ENCODE assay signal across 15 cellular contexts in the genomic region with DNA sequence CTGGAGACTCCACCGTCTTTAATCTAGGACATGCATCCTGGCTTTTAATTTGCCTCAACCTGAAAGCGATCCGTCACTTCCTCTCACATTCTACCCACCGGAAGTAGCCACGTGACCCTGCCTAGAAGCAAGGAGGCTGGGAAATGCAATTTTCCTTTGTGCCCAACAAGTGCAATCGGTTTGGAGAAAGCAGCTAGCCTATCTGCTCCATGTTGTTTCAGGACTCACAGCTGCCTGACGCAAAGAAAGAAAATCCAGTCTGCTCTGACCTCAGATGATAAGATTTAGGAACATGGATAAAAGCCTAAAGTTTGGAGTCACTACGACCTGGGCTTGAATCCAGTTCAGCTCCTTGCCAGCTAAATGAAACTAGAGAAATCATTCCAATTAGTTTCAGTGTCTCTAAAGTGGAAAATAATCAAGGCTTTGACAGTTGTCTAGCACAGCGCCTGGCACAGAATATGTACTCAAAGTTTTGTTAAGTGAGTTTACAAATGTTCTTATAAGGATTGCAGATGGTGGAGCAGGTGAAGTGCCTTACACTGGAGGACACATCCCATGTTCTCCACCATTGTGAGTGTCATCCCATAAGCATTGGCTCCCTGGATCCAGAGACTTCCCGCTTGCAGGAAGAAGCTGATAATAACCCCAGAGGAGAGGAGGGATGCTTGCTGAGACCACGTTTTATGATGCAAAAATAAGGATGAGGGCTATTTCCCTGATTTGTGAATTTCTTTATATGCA.
DNase-seq lines count a peak whose midpoint lies in the region; ATAC-seq and TF ChIP-seq lines count a peak whose summit lies in the region.
"Had no signal": no experiment of that assay in that cellular context is flagged by ENCODE, and none has a peak within 500 bp of the region (broad histone marks: within the 10 kb centered on the region; RNA-seq: fewer than 3 reads in every experiment).

No MANE protein-coding gene starts in this region.

- H3K36me3 ChIP-seq in ascending aorta: no peaks in the 10 kb centered on the region
- H3K36me3 ChIP-seq in stomach: no peaks in the 10 kb centered on the region

- H3K4me1 Mint-ChIP-seq in activated T-helper 1 cell treated with anti-CD3 and anti-CD28 coated beads, Interleukin-12 subunit alpha, Interleukin-12 subunit beta, Interleukin-2, Interleukin-4 antibody, amounts not matched to agents 30 ng/mL and 10 ng/mL and 1 ng/mL, durations not matched to agents 14 hours and 24 hours and 36 hours (ENCODE audit: low read depth): no peaks in the 10 kb centered on the region

- intact Hi-C loops in ascending aorta (cut with DNase I): no loop called here
- intact Hi-C loops in left ventricle myocardium superior (cut with micrococcal nuclease): loop anchor here (10.0 kb wide), 1 partner anchor 1897 kb away; no protein-coding TSS in a partner anchor
- intact Hi-C loops in stomach (cut with DNase I; ENCODE audit: low total_unique reads): no loop called here
- intact Hi-C loops in activated T-helper 1 cell treated with anti-CD3 and anti-CD28 coated beads, Interleukin-12 subunit alpha, Interleukin-12 subunit beta, Interleukin-2, Interleukin-4 antibody, amounts not matched to agents 30 ng/mL and 10 ng/mL and 1 ng/mL, durations not matched to agents 14 hours and 24 hours and 36 hours (cut with micrococcal nuclease): no loop called here

- DNase-seq in HT1080 (ENCODE audit: low read depth) (peak; percentile 20), ascending aorta (ENCODE audit: low spot score in 2 of 2) (peak in 1 of 2 donors; percentile 75), left ventricle myocardium superior (peak; percentile 45), stomach (no peak), SKM-1 (lab: John Stamatoyannopoulos, UW; ENCODE audit: unreplicated experiment) (no peak), mesenteric fat pad (ENCODE audit: low spot score) (no peak)
- DNase-seq in activated T-cell treated with anti-CD3 and anti-CD28 coated beads, Interleukin-2, amount 50 U/mL, for 48 hours: no peak
- no peak for DNase-seq in activated T-helper 1 cell treated with anti-CD3 and anti-CD28 coated beads, Interleukin-12 subunit alpha, Interleukin-12 subunit beta, Interleukin-2, Interleukin-4 antibody, amounts not matched to agents 30 ng/mL and 10 ng/mL and 1 ng/mL, durations not matched to agents 14 hours and 24 hours and 36 hours (ENCODE audit: low spot score)
- DNase-seq: activated CD4-positive, alpha-beta T cell treated with anti-CD3 and anti-CD28 coated beads, Interleukin-2, amount 50 U/mL, for 1 hour; activated gamma-delta T cell; COR-L47; mammary epithelial cell; NCI-H1417; stimulated activated CD4-positive, alpha-beta T cell treated with anti-CD3 and anti-CD28 coated beads, Interleukin-4, amount 100 ng/mL, for 4 hours had no signal

- no peaks in the 10 kb centered on the region for H3K27me3 Mint-ChIP-seq in activated T-helper 1 cell treated with anti-CD3 and anti-CD28 coated beads, Interleukin-12 subunit alpha, Interleukin-12 subunit beta, Interleukin-2, Interleukin-4 antibody, amounts not matched to agents 30 ng/mL and 10 ng/mL and 1 ng/mL, durations not matched to agents 14 hours and 24 hours and 36 hours (ENCODE audit: insufficient read depth)

- TF ChIP-seq EP300 in stomach (IDR thresholded peaks at IDR 0.05): no peak

- no peak for TF ChIP-seq CTCF in ascending aorta (IDR thresholded peaks at IDR 0.05)
- TF ChIP-seq CTCF in stomach (IDR thresholded peaks at IDR 0.05): no peak

- no peak overlapping the region for H3K4me3 Mint-ChIP-seq in activated T-helper 1 cell treated with anti-CD3 and anti-CD28 coated beads, Interleukin-12 subunit alpha, Interleukin-12 subunit beta, Interleukin-2, Interleukin-4 antibody, amounts not matched to agents 30 ng/mL and 10 ng/mL and 1 ng/mL, durations not matched to agents 14 hours and 24 hours and 36 hours
- H3K4me3 Mint-ChIP-seq: T-helper 1 cell treated with Interleukin-12 subunit alpha and Interleukin-12 subunit beta and Interleukin-4 antibody, amounts not matched to agents 30 μg/mL and 1 μg/mL, for 36 hours had no signal

- H3K27ac Mint-ChIP-seq in activated T-helper 1 cell treated with anti-CD3 and anti-CD28 coated beads, Interleukin-12 subunit alpha, Interleukin-12 subunit beta, Interleukin-2, Interleukin-4 antibody, amounts not matched to agents 30 ng/mL and 10 ng/mL and 1 ng/mL, durations not matched to agents 14 hours and 24 hours and 36 hours: no peak overlapping the region
- H3K27ac Mint-ChIP-seq: T-helper 1 cell treated with Interleukin-12 subunit alpha and Interleukin-12 subunit beta and Interleukin-4 antibody, amounts not matched to agents 30 μg/mL and 1 μg/mL, for 36 hours had no signal

- no peak for TF ChIP-seq POLR2A in stomach (IDR thresholded peaks at IDR 0.05)

- H3K4me3 ChIP-seq in ascending aorta (peak overlapping the region in 1 of 2 donors; percentile 5), stomach (no peak overlapping the region)

- peaks cover 9% of the 10 kb centered on the region for H3K9me3 Mint-ChIP-seq in activated T-helper 1 cell treated with anti-CD3 and anti-CD28 coated beads, Interleukin-12 subunit alpha, Interleukin-12 subunit beta, Interleukin-2, Interleukin-4 antibody, amounts not matched to agents 30 ng/mL and 10 ng/mL and 1 ng/mL, durations not matched to agents 14 hours and 24 hours and 36 hours

- peak; percentile 90 for ATAC-seq in left ventricle myocardium superior

- H3K27me3 ChIP-seq in ascending aorta (no peaks in the 10 kb centered on the region), stomach (no peaks in the 10 kb centered on the region)

- H3K4me1 ChIP-seq in ascending aorta (peaks cover 0 to 6% of the 10 kb centered on the region in 2 donors), stomach (peaks cover 0 to 16% (median 10%) of the 10 kb centered on the region in 4 donors)

- H3K9me3 ChIP-seq in ascending aorta (no peaks in the 10 kb centered on the region), stomach (peaks cover 0 to 3% (median 0%) of the 10 kb centered on the region in 4 donors)

- WGBS in stomach, 5 donors: 30 to 46% (median 33%) methylated on average over 11 of the region's 11 CpGs

- H3K36me3 Mint-ChIP-seq in activated T-helper 1 cell treated with anti-CD3 and anti-CD28 coated beads, Interleukin-12 subunit alpha, Interleukin-12 subunit beta, Interleukin-2, Interleukin-4 antibody, amounts not matched to agents 30 ng/mL and 10 ng/mL and 1 ng/mL, durations not matched to agents 14 hours and 24 hours and 36 hours (ENCODE audit: low read depth): no peaks in the 10 kb centered on the region

- H3K27ac ChIP-seq in ascending aorta: peak overlapping the region; percentile 51 to 71
- peak overlapping the region in 4 of 5 donors; percentile 19 to 66 (median 52) for H3K27ac ChIP-seq in stomach

Comparison
In these comparisons a context has a peak if more than half of its experiments do, and no peak if none do; other contexts are left out.
1. DNase-seq: peak in HT1080 (single experiment) and left ventricle myocardium superior (single experiment); none in stomach (single experiment), SKM-1 (single experiment), mesenteric fat pad (single experiment), activated T-cell treated with anti-CD3 and anti-CD28 coated beads, Interleukin-2, amount 50 U/mL, for 48 hours (0 of 2) and activated T-helper 1 cell treated with anti-CD3 and anti-CD28 coated beads, Interleukin-12 subunit alpha, Interleukin-12 subunit beta, Interleukin-2, Interleukin-4 antibody, amounts not matched to agents 30 ng/mL and 10 ng/mL and 1 ng/mL, durations not matched to agents 14 hours and 24 hours and 36 hours (single experiment).